3 cellular contexts compared by ENCODE assay signal in genomic region chr13:65473199-65473598, GRCh38.
"Had no signal": no experiment of that assay in that cellular context is flagged by ENCODE, and none has a peak within 500 bp of the region (broad histone marks: within the 10 kb centered on the region; RNA-seq: fewer than 3 reads in every experiment).

No MANE protein-coding gene starts in this region.

- ATAC-seq: GM12878 had no signal

- DNase-seq: GDM1, GF-D8 had no signal
